Comparison of ENCODE assay signal across 29 cellular contexts in genomic region chr3:62261800-62262199, GRCh38.
DNase-seq lines count a peak whose midpoint lies in the region; ATAC-seq, FAIRE-seq and TF ChIP-seq lines count a peak whose summit lies in the region.
"Had no signal": no experiment of that assay in that cellular context is flagged by ENCODE, and none has a peak within 500 bp of the region (broad histone marks: within the 10 kb centered on the region; RNA-seq: fewer than 3 reads in every experiment).

No MANE protein-coding gene starts in this region.

- H3K27ac ChIP-seq in foreskin keratinocyte, result peak overlapping the region; percentile 20
- H3K27ac ChIP-seq: BLaER1, GM23248, SK-N-MC had no signal

- no peak for TF ChIP-seq CTCF in foreskin keratinocyte (conservative IDR thresholded peaks at IDR 0.05)
- no peak for TF ChIP-seq CTCF in WTC11 (IDR thresholded peaks at IDR 0.05)

- ATAC-seq in foreskin keratinocyte (no peak), WTC11 (no peak), GM19452 (IDR thresholded peaks at IDR 0.05; ENCODE audit: unreplicated experiment) (no peak)
- ATAC-seq: HepG2, Panc1 had no signal

- DNase-seq in DMS 273 (lab: John Stamatoyannopoulos, UW; ENCODE audit: unreplicated experiment) (peak; percentile 64), GM19239 (ENCODE audit: insufficient read length, low spot score) (no peak), NCI-H526 treated with DMSO at 0.1 percent for 48 hours (lab: John Stamatoyannopoulos, UW) (peak; percentile 57), foreskin keratinocyte (no peak), WTC11 (ENCODE audit: low spot score) (no peak), amygdala (lab: John Stamatoyannopoulos, UW) (no peak)
- DNase-seq: CD4-positive, alpha-beta memory T cell; COR-L47; DMS79; EL; GDM1; GM23248; H7; NCI-H1436 treated with DMSO at 0.1 percent for 48 hours; NCI-H2029 treated with DMSO at 0.1 percent for 48 hours; NCI-H226; NCI-H510A treated with DMSO at 0.1 percent for 48 hours; NCI-H82; NK-92 treated with Interleukin-12 subunit alpha and Interleukin-12 subunit beta, amount 100 ng/mL, for 24 hours; SHP77 treated with DMSO at 0.1 percent for 48 hours; SW 1271 had no signal

- H3K27me3 ChIP-seq in foreskin keratinocyte, result no peaks in the 10 kb centered on the region
- H3K27me3 ChIP-seq: BLaER1 had no signal

- H3K4me3 Mint-ChIP-seq in WTC11, result no peak overlapping the region
- H3K4me3 Mint-ChIP-seq: CD4-positive, alpha-beta memory T cell; T-helper 1 cell treated with Interleukin-12 subunit alpha and Interleukin-12 subunit beta and Interleukin-4 antibody, amounts not matched to agents 30 μg/mL and 1 μg/mL, for 36 hours had no signal

- no peak overlapping the region for H3K27ac Mint-ChIP-seq in WTC11
- H3K27ac Mint-ChIP-seq: CD4-positive, alpha-beta memory T cell; T-helper 1 cell treated with Interleukin-12 subunit alpha and Interleukin-12 subunit beta and Interleukin-4 antibody, amounts not matched to agents 30 μg/mL and 1 μg/mL, for 36 hours had no signal

- H3K27me3 Mint-ChIP-seq in WTC11 (ENCODE audit: low read depth), result no peaks in the 10 kb centered on the region
- H3K27me3 Mint-ChIP-seq: CD4-positive, alpha-beta memory T cell had no signal

- POLR2A ChIA-PET in WTC11 (lab: Charles Lee), result no interaction called here

- peaks cover 14% of the 10 kb centered on the region for H3K36me3 Mint-ChIP-seq in WTC11
- H3K36me3 Mint-ChIP-seq: CD4-positive, alpha-beta memory T cell had no signal

- H3K9me3 Mint-ChIP-seq in WTC11, result no peaks in the 10 kb centered on the region
- H3K9me3 Mint-ChIP-seq: T-helper 1 cell treated with Interleukin-12 subunit alpha and Interleukin-12 subunit beta and Interleukin-4 antibody, amounts not matched to agents 30 μg/mL and 1 μg/mL, for 36 hours had no signal

- CTCF ChIA-PET in WTC11 (lab: Charles Lee), result no interaction called here

- H3K4me1 ChIP-seq in foreskin keratinocyte, result peaks cover 20% of the 10 kb centered on the region

- peak; percentile 37 for FAIRE-seq in GM19239 (lab: Jason Lieb, UNC)
- FAIRE-seq: A204.1, GM12891, HepG2 had no signal

- H3K4me1 Mint-ChIP-seq in WTC11, result peaks cover 20% of the 10 kb centered on the region
- H3K4me1 Mint-ChIP-seq: CD4-positive, alpha-beta memory T cell had no signal

TF ChIP-seq in WTC11, 78 proteins besides CTCF, POLR2A, EP300 and RAD21:
- TF ChIP-seq ATF1 (CRISPR knock-in tag; IDR thresholded peaks at IDR 0.05), result no peak
- TF ChIP-seq STAT6 (CRISPR knock-in tag; conservative IDR thresholded peaks at IDR 0.05; ENCODE audit: low read depth), result no peak
- TF ChIP-seq OVOL2 (CRISPR knock-in tag; IDR thresholded peaks at IDR 0.05; ENCODE audit: borderline replicate concordance), result no peak
- TF ChIP-seq HMGXB4 (CRISPR knock-in tag; IDR thresholded peaks at IDR 0.05), result no peak
- TF ChIP-seq ZNF512 (CRISPR knock-in tag; IDR thresholded peaks at IDR 0.05; ENCODE audit: borderline replicate concordance), result no peak
- no peak for TF ChIP-seq ETV6 (CRISPR knock-in tag; IDR thresholded peaks at IDR 0.05)
- no peak for TF ChIP-seq IRF2 (CRISPR knock-in tag; IDR thresholded peaks at IDR 0.05; ENCODE audit: borderline replicate concordance, low read depth)
- TF ChIP-seq CREM (CRISPR knock-in tag; IDR thresholded peaks at IDR 0.05), result no peak
- no peak for TF ChIP-seq ZNF416 (CRISPR knock-in tag; IDR thresholded peaks at IDR 0.05)
- no peak for TF ChIP-seq NFE2L1 (CRISPR knock-in tag; IDR thresholded peaks at IDR 0.05)
- no peak for TF ChIP-seq USF1 (CRISPR knock-in tag; IDR thresholded peaks at IDR 0.05)
- no peak for TF ChIP-seq NR3C1 (CRISPR knock-in tag; conservative IDR thresholded peaks at IDR 0.05; ENCODE audit: low read depth)

Comparison
In these comparisons a context has a peak if more than half of its experiments do, and no peak if none do; other contexts are left out.
1. DNase-seq: peak in DMS 273 (single experiment) and NCI-H526 treated with DMSO at 0.1 percent for 48 hours (single experiment); none in GM19239 (single experiment), foreskin keratinocyte (0 of 2), WTC11 (single experiment) and amygdala (0 of 56).